23 cellular contexts compared by ENCODE assay signal in the genomic region with DNA sequence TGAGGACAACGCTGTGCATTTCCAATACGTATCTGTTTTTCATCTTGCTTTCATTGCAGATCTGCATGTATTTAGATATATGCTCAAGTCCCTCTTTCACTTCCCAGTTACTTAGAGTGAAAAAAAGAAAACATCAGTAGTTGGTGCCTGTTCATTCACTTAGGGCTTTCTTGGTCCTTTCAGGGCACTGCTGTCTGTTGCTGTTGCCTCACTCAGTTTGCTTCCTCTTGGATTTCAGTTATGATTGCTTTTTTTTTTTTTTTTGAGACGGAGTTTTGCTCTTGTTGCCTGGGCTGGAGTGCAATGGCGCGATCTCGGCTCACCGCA. TPM values are rescaled to one million over a fixed set of nuclear protein-coding genes. Genes with fewer than 3 reads are reported as not detected.
DNase-seq lines count a peak whose midpoint lies in the region; ATAC-seq, FAIRE-seq and TF ChIP-seq lines count a peak whose summit lies in the region.
"Had no signal": no experiment of that assay in that cellular context is flagged by ENCODE, and none has a peak within 500 bp of the region (broad histone marks: within the 10 kb centered on the region; RNA-seq: fewer than 3 reads in every experiment).

No MANE protein-coding gene starts in this region.

- RAD21 ChIA-PET in GM12878 (lab: Charles Lee; ENCODE audit: unreplicated experiment), result no interaction called here

- H3K9me3 ChIP-seq in GM12878 (replicated peaks; ENCODE audit: control insufficient read depth, insufficient read depth, low read length) (no peaks in the 10 kb centered on the region), thoracic aorta (no peaks in the 10 kb centered on the region), endodermal cell (ENCODE audit: control insufficient read depth, low read length) (no peaks in the 10 kb centered on the region)
- H3K9me3 ChIP-seq: SK-N-SH had no signal

- no peak for TF ChIP-seq EP300 in GM12878 (IDR thresholded peaks at IDR 0.05; ENCODE audit: borderline replicate concordance in 1 of 2, control insufficient read depth in 1 of 2, low read depth in 2 of 2, low read length in 2 of 2)

- TF ChIP-seq RAD21 in GM12878 (IDR thresholded peaks at IDR 0.05; ENCODE audit: insufficient read depth, low read depth, low read length), result no peak

- WGBS in GM12878 (ENCODE audit: insufficient coverage, insufficient replicate concordance, low lambda C conversion rate, missing lambda C conversion rate), result 72% methylated on average over 6 of the region's 7 CpGs
- 92 to 100% methylated on average over 2 to 7 of the region's 7 CpGs for WGBS in endodermal cell (ENCODE audit: insufficient coverage in 1 of 2, insufficient read length in 1 of 2), 2 experiments

- H4K20me1 ChIP-seq in GM12878 (ENCODE audit: control insufficient read depth, insufficient read depth), result no peaks in the 10 kb centered on the region

- DNase-seq in NOMO-1 treated with DMSO at 0.1 percent for 48 hours (lab: John Stamatoyannopoulos, UW; ENCODE audit: unreplicated experiment) (peak; percentile 90), GM12878 (ENCODE audit: low read depth, low spot score) (no peak), thoracic aorta (ENCODE audit: low spot score) (no peak), endodermal cell (no peak), sciatic nerve (ENCODE audit: low spot score) (no peak)
- no peak for DNase-seq in activated CD4-positive, alpha-beta T cell treated with anti-CD3 and anti-CD28 coated beads for 36 hours
- DNase-seq: activated CD4-positive, alpha-beta memory T cell treated with anti-CD3 and anti-CD28 coated beads for 36 hours; activated naive CD8-positive, alpha-beta T cell treated with anti-CD3 and anti-CD28 coated beads for 36 hours; CD4-positive, CD25-positive, alpha-beta regulatory T cell; foreskin fibroblast; left colon; naive thymus-derived CD4-positive, alpha-beta T cell; NCI-H1436 treated with DMSO at 0.1 percent for 48 hours; occipital lobe; RPMI8226; SK-N-SH; stimulated activated CD4-positive, alpha-beta T cell treated with anti-CD3 and anti-CD28 coated beads, Interleukin-2, amount 100 ng/mL, for 24 hours had no signal

- FAIRE-seq in GM12878 (lab: Jason Lieb, UNC), result no peak
- FAIRE-seq: D721Med, small intestine had no signal

- no peaks in the 10 kb centered on the region for H3K27me3 Mint-ChIP-seq in endodermal cell (ENCODE audit: insufficient read depth)
- H3K27me3 Mint-ChIP-seq in activated CD4-positive, alpha-beta T cell treated with anti-CD3 and anti-CD28 coated beads for 36 hours, result no peaks in the 10 kb centered on the region
- H3K27me3 Mint-ChIP-seq: activated CD4-positive, alpha-beta memory T cell treated with anti-CD3 and anti-CD28 coated beads for 36 hours; activated naive CD8-positive, alpha-beta T cell treated with anti-CD3 and anti-CD28 coated beads for 36 hours; CD4-positive, CD25-positive, alpha-beta regulatory T cell had no signal

- no peak overlapping the region for H3K4me2 ChIP-seq in GM12878 (ENCODE audit: control insufficient read depth, insufficient read depth)
- H3K4me2 ChIP-seq: SK-N-SH had no signal

- in situ Hi-C loops in GM12878 (cut with MboI), result no loop called here

- H3K4me1 ChIP-seq in GM12878 (ENCODE audit: control insufficient read depth, insufficient read depth, low read length), result peaks cover 5% of the 10 kb centered on the region; the same call in 1 of the 2 replicates
- H3K4me1 ChIP-seq in thoracic aorta (ENCODE audit: control insufficient read depth in 1 of 2, low read depth in 2 of 2), result peaks cover 63 to 99% of the 10 kb centered on the region in 2 donors
- H3K4me1 ChIP-seq in endodermal cell (ENCODE audit: control insufficient read depth, insufficient read depth, low read length), result no peaks in the 10 kb centered on the region

- H3K27me3 ChIP-seq in GM12878 (replicated peaks in 1 of 2; ENCODE audit: control insufficient read depth in 2 of 2, insufficient read depth in 2 of 2, low read length in 1 of 2) (no peaks in the 10 kb centered on the region), thoracic aorta (replicated peaks; ENCODE audit: insufficient read depth) (no peaks in the 10 kb centered on the region), endodermal cell (ENCODE audit: control insufficient read depth, insufficient read depth, low read length, poor library complexity, severe bottlenecking) (no peaks in the 10 kb centered on the region)

- POLR2A ChIA-PET in GM12878 (lab: Charles Lee), result interaction anchor here (0.6 kb wide), 1 partner anchor 58 kb away, joined by 3 read pairs; no protein-coding TSS in a partner anchor
- POLR2A ChIA-PET in activated CD4-positive, alpha-beta T cell treated with anti-CD3 and anti-CD28 coated beads for 36 hours (lab: Charles Lee), result interaction anchor here (0.7 kb wide), 1 partner anchor 228 kb away, joined by 7 read pairs; no protein-coding TSS in a partner anchor

- no peak overlapping the region for H3K27ac Mint-ChIP-seq in endodermal cell
- no peak overlapping the region for H3K27ac Mint-ChIP-seq in activated CD4-positive, alpha-beta T cell treated with anti-CD3 and anti-CD28 coated beads for 36 hours
- H3K27ac Mint-ChIP-seq: activated CD4-positive, alpha-beta memory T cell treated with anti-CD3 and anti-CD28 coated beads for 36 hours; activated naive CD8-positive, alpha-beta T cell treated with anti-CD3 and anti-CD28 coated beads for 36 hours; CD4-positive, CD25-positive, alpha-beta regulatory T cell; naive thymus-derived CD4-positive, alpha-beta T cell; T-helper 2 cell treated with Interferon-gamma antibody and Interleukin-4, amounts not matched to agents 5 μg/mL and 100 μg/mL, for 36 hours had no signal

- BruUV-seq in GM12878 (replicated peaks; lab: Mats Ljungman, UMichigan), result no TSS peak

- H3K4me1 Mint-ChIP-seq in endodermal cell, result peaks cover 48% of the 10 kb centered on the region
- peaks cover 21% of the 10 kb centered on the region for H3K4me1 Mint-ChIP-seq in activated CD4-positive, alpha-beta T cell treated with anti-CD3 and anti-CD28 coated beads for 36 hours

- no peak overlapping the region for H3K9ac ChIP-seq in GM12878 (ENCODE audit: control insufficient read depth, insufficient read depth, low read length)
- H3K9ac ChIP-seq in endodermal cell (ENCODE audit: extremely low read depth, low read length, poor library complexity, severe bottlenecking), result no peak overlapping the region
- H3K9ac ChIP-seq: SK-N-SH had no signal

- TF ChIP-seq CTCF in GM12878 (IDR thresholded peaks at IDR 0.05 in 2 of 3, conservative IDR thresholded peaks at IDR 0.05 in 1 of 3; ENCODE audit: control insufficient read depth in 2 of 3, extremely low read depth in 1 of 3, insufficient read depth in 1 of 3, low read depth in 3 of 3, low read length in 3 of 3), result no peak
- TF ChIP-seq CTCF in thoracic aorta (IDR thresholded peaks at IDR 0.05), result no peak
- TF ChIP-seq CTCF in endodermal cell (conservative IDR thresholded peaks at IDR 0.05), result no peak

- no peaks in the 10 kb centered on the region for H3K9me3 Mint-ChIP-seq in endodermal cell
- no peaks in the 10 kb centered on the region for H3K9me3 Mint-ChIP-seq in activated CD4-positive, alpha-beta T cell treated with anti-CD3 and anti-CD28 coated beads for 36 hours (ENCODE audit: low read depth)
- H3K9me3 Mint-ChIP-seq: activated CD4-positive, alpha-beta memory T cell treated with anti-CD3 and anti-CD28 coated beads for 36 hours; activated naive CD8-positive, alpha-beta T cell treated with anti-CD3 and anti-CD28 coated beads for 36 hours; CD4-positive, CD25-positive, alpha-beta regulatory T cell; naive thymus-derived CD4-positive, alpha-beta T cell; T-helper 2 cell treated with Interferon-gamma antibody and Interleukin-4, amounts not matched to agents 5 μg/mL and 100 μg/mL, for 36 hours had no signal

- peak; percentile 63 for ATAC-seq in HG02870 (IDR thresholded peaks at IDR 0.05; ENCODE audit: unreplicated experiment)
- peak; percentile 32; the same call in 1 of the 3 replicates for ATAC-seq in GM12878
- no peak for ATAC-seq in thoracic aorta (ENCODE audit: insufficient number of reproducible peaks, low FRiP score, low read depth)
- no peak for ATAC-seq in HG03565 (IDR thresholded peaks at IDR 0.05; ENCODE audit: unreplicated experiment)
- no peak for ATAC-seq in activated CD4-positive, alpha-beta T cell treated with anti-CD3 and anti-CD28 coated beads for 36 hours
- no peak for ATAC-seq in sciatic nerve
- ATAC-seq: HCT116; left colon; naive thymus-derived CD4-positive, alpha-beta T cell had no signal

- CTCF ChIA-PET in GM12878 (lab: Yijun Ruan, JAX), result interaction anchor here (1.2 to 1.3 kb wide), 2 partner anchors 13 to 36 kb away, joined by 3 read pairs; no protein-coding TSS in a partner anchor
- CTCF ChIA-PET in activated CD4-positive, alpha-beta T cell treated with anti-CD3 and anti-CD28 coated beads for 36 hours (lab: Charles Lee), result no interaction called here

- TF ChIP-seq POLR2A in GM12878 (IDR thresholded peaks at IDR 0.05; ENCODE audit: low read depth, low read length), result no peak

- H3K4me3 ChIP-seq in GM12878 (no peak overlapping the region), thoracic aorta (peak overlapping the region; percentile 53), endodermal cell (ENCODE audit: low read length) (no peak overlapping the region)

- H3K36me3 ChIP-seq in GM12878 (ENCODE audit: control insufficient read depth in 2 of 2, insufficient read depth in 2 of 2, low read length in 1 of 2), result no peaks in the 10 kb centered on the region
- no peaks in the 10 kb centered on the region for H3K36me3 ChIP-seq in thoracic aorta
- H3K36me3 ChIP-seq in endodermal cell (ENCODE audit: control insufficient read depth, insufficient read depth, low read length), result no peaks in the 10 kb centered on the region

- no peak overlapping the region for H3K27ac ChIP-seq in GM12878 (ENCODE audit: control insufficient read depth, insufficient read depth)
- H3K27ac ChIP-seq in thoracic aorta, result peak overlapping the region; percentile 97 to 98
- H3K27ac ChIP-seq in endodermal cell (ENCODE audit: low read depth, low read length), result no peak overlapping the region

- H3K79me2 ChIP-seq in GM12878 (ENCODE audit: control insufficient read depth, insufficient read depth, low read length), result no peaks in the 10 kb centered on the region

- no peak overlapping the region for H2AFZ ChIP-seq in GM12878 (ENCODE audit: control insufficient read depth, low read depth, low read length)

- intact Hi-C loops in GM12878 (cut with micrococcal nuclease; ENCODE audit: unreplicated experiment), result no loop called here
- intact Hi-C loops in activated CD4-positive, alpha-beta T cell treated with anti-CD3 and anti-CD28 coated beads for 36 hours (cut with DNase I, micrococcal nuclease), result no loop called here
- intact Hi-C loops in sciatic nerve (cut with DNase I), result no loop called here

- peaks cover under 1% of the 10 kb centered on the region for H3K36me3 Mint-ChIP-seq in endodermal cell (ENCODE audit: low read depth)
- no peaks in the 10 kb centered on the region for H3K36me3 Mint-ChIP-seq in activated CD4-positive, alpha-beta T cell treated with anti-CD3 and anti-CD28 coated beads for 36 hours (ENCODE audit: low read depth)
- H3K36me3 Mint-ChIP-seq: activated CD4-positive, alpha-beta memory T cell treated with anti-CD3 and anti-CD28 coated beads for 36 hours; activated naive CD8-positive, alpha-beta T cell treated with anti-CD3 and anti-CD28 coated beads for 36 hours; CD4-positive, CD25-positive, alpha-beta regulatory T cell had no signal

- SMC1A ChIA-PET in GM12878 (lab: Charles Lee; ENCODE audit: uncharacterized antibody, unreplicated experiment), result interaction anchor here (1.3 kb wide), 1 partner anchor 71 kb away, joined by 4 read pairs; no protein-coding TSS in a partner anchor

- no peak overlapping the region for H3K4me3 Mint-ChIP-seq in endodermal cell
- no peak overlapping the region for H3K4me3 Mint-ChIP-seq in activated CD4-positive, alpha-beta T cell treated with anti-CD3 and anti-CD28 coated beads for 36 hours
- H3K4me3 Mint-ChIP-seq: activated CD4-positive, alpha-beta memory T cell treated with anti-CD3 and anti-CD28 coated beads for 36 hours; activated naive CD8-positive, alpha-beta T cell treated with anti-CD3 and anti-CD28 coated beads for 36 hours; CD4-positive, CD25-positive, alpha-beta regulatory T cell; naive thymus-derived CD4-positive, alpha-beta T cell; T-helper 2 cell treated with Interferon-gamma antibody and Interleukin-4, amounts not matched to agents 5 μg/mL and 100 μg/mL, for 36 hours had no signal

RNA-seq across cellular contexts. Expression of a gene that starts 19.3 kb away (rescaled TPM):
- total RNA-seq in GM12878 (2013; cell fraction: nucleolus; rRNA removed), result 45.9 and 48.7 TPM in 2 replicates
- total RNA-seq in GM12878 (2014; rRNA removed) (10.2 and 11.9 TPM in 2 replicates), GM12878 (2014; rRNA removed; fragmentation: Illumina TruSeq; extraction: Trizol) (10.6 and 10.7 TPM in 2 replicates), GM12878 (2021) (9.4 and 10.3 TPM in 2 replicates), thoracic aorta (10 to 100 TPM; 60.4 to 63.0 TPM), endodermal cell (10 to 100 TPM; 28.7 to 31.6 TPM), sciatic nerve (20.8 TPM)
- 1.3 TPM for polyA plus RNA-seq in GM12878 (2011; ENCODE audit: low read depth)
- polyA plus RNA-seq in GM12878 (2011; rRNA removed) (9.7 and 11.6 TPM in 2 replicates), GM12878 (2014; fragmentation: Illumina TruSeq; extraction: Trizol) (8.9 and 10.1 TPM in 2 replicates), GM12878 (2014; fragmentation: Nextera tagmentation; extraction: Ambion mirVana) (10 to 100 TPM in 1 of 2 experiments, 1 to 10 TPM in 1; 9.4 to 11.3 TPM), GM12878 (2014; rRNA removed) (5.2 and 6.4 TPM in 2 replicates), GM12878 (2016; fragmentation: Nextera tagmentation; extraction: Ambion mirVana) (10 to 100 TPM; 15.4 to 18.1 TPM)
- 6.1 and 7.5 TPM in 2 replicates for polyA plus RNA-seq in GM12878 (2011; cell fraction: cytosol; rRNA removed)
- 10.6 and 12.8 TPM in 2 replicates for polyA plus RNA-seq in GM12878 (2011; cell fraction: nucleus; rRNA removed)
- 0.96 and 1.6 TPM in 2 replicates for polyA plus RNA-seq in GM12878 (2012)
- polyA minus RNA-seq in GM12878 (2011; rRNA and poly(A)+ RNA removed), result 19.5 and 21.1 TPM in 2 replicates
- 8.6 and 8.9 TPM in 2 replicates for polyA minus RNA-seq in GM12878 (2011; cell fraction: cytosol; rRNA and poly(A)+ RNA removed)
- polyA minus RNA-seq in GM12878 (2011; cell fraction: nucleus; rRNA and poly(A)+ RNA removed), result 14.9 and 22.7 TPM in 2 replicates
- 8.4 TPM for polyA plus RNA-seq in endodermal cell (2013, experiment 1 of 2)
- polyA plus RNA-seq in endodermal cell (2013, experiment 2 of 2), result 8.3 TPM
- 1 to 10 TPM; 4.5 to 4.9 TPM for total RNA-seq in activated CD4-positive, alpha-beta T cell treated with anti-CD3 and anti-CD28 coated beads for 36 hours

Comparison
In these comparisons a context has a peak if more than half of its experiments do, and no peak if none do; other contexts are left out.
1. ATAC-seq: peak in HG02870 (single experiment) and GM12878 (single experiment); none in thoracic aorta (single experiment), HG03565 (single experiment), activated CD4-positive, alpha-beta T cell treated with anti-CD3 and anti-CD28 coated beads for 36 hours (single experiment) and sciatic nerve (single experiment).
2. H3K27ac ChIP-seq: peak in thoracic aorta (2 of 2); none in GM12878 (single experiment) and endodermal cell (single experiment).